ENCODE assay signal across 12 cellular contexts in the genomic region with DNA sequence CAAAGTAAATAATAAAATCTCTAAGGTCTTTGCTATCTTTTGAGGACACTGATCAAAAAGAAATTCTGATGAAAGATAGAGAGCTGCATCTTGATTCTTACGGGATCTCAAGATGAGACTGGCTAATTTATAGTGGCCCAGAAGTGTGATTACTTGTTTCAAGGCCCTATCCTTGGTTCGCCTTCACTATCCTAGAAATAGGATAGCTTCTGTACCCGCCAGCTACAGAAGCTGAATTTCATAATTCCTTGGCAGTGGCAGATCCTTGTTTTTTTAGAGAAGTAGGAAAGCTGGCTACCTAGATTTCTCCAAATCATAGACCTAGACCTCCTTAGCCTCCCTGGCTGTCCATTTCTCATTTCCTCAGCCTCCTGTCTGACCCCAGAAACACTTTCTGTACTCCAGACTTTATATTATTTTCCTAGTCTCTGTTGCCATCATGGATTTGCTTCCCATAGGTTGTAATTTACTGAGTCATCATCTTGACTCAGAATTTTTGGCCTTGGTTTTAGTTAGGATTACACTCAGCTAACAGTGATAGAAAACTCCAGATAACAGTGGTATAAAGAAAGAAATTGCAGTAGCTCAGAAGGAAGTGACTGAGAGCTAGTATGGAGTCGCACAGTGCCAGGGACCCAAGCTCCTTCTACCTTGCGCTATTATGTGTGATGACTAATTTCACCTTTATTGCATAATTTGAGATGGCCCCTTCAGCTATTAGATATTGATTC. TPM values are rescaled to one million over a fixed set of nuclear protein-coding genes. Genes with fewer than 3 reads are reported as not detected.
DNase-seq lines count a peak whose midpoint lies in the region; ATAC-seq and TF ChIP-seq lines count a peak whose summit lies in the region.
"Had no signal": no experiment of that assay in that cellular context is flagged by ENCODE, and none has a peak within 500 bp of the region (broad histone marks: within the 10 kb centered on the region; RNA-seq: fewer than 3 reads in every experiment).

No MANE protein-coding gene starts in this region.

- H3K9me3 ChIP-seq in Panc1 (ENCODE audit: control insufficient read depth, insufficient read depth, low read depth, low read length): no peaks in the 10 kb centered on the region
- H3K9me3 ChIP-seq in Peyer's patch: no peaks in the 10 kb centered on the region
- H3K9me3 ChIP-seq in effector memory CD4-positive, alpha-beta T cell (ENCODE audit: control insufficient read depth, low read length): no peaks in the 10 kb centered on the region

- CTCF ChIA-PET in Panc1 (lab: Charles Lee): no interaction called here

- peak; percentile 76 for DNase-seq in ELR (ENCODE audit: low read depth)
- DNase-seq in Panc1 (ENCODE audit: low read depth, low spot score): no peak
- peak; percentile 28 for DNase-seq in fibroblast of gingiva (ENCODE audit: low read depth)
- peak; percentile 65 for DNase-seq in renal cortical epithelial cell (ENCODE audit: low read depth)
- DNase-seq in Peyer's patch: no peak
- DNase-seq in ecto neural progenitor cell (ENCODE audit: low spot score): no peak
- DNase-seq in effector memory CD4-positive, alpha-beta T cell: no peak
- DNase-seq in NCI-H1436 (lab: John Stamatoyannopoulos, UW): no peak
- DNase-seq: NCI-H187, SHP77 had no signal

- H3K4me1 ChIP-seq in Panc1 (ENCODE audit: control insufficient read depth, insufficient read depth, low read length) (0 out of 2 replicates have a peak, but pooled peaks cover 4% of the 10 kb centered on the region), Peyer's patch (peaks cover 0 to 17% (median 7%) of the 10 kb centered on the region in 4 donors)
- peaks cover 6% of the 10 kb centered on the region for H3K4me1 ChIP-seq in effector memory CD4-positive, alpha-beta T cell (ENCODE audit: control insufficient read depth, insufficient read depth, low read length, poor library complexity, severe bottlenecking)

- TF ChIP-seq POLR2A in Peyer's patch (IDR thresholded peaks at IDR 0.05): no peak

- in situ Hi-C loops in Panc1 (cut with HindIII; ENCODE audit: low pct_unique_long_range_greater_than_20kb, low sequenced_read_pairs): no loop called here

- POLR2A ChIA-PET in Panc1 (lab: Charles Lee): no interaction called here

- intact Hi-C loops in Panc1 (cut with micrococcal nuclease; ENCODE audit: unreplicated experiment): no loop called here

- TF ChIP-seq CTCF in Panc1 (IDR thresholded peaks at IDR 0.05) (no peak), Peyer's patch (IDR thresholded peaks at IDR 0.05) (no peak)

- H3K36me3 ChIP-seq in Panc1 (ENCODE audit: control insufficient read depth, insufficient read depth, low read length) (no peaks in the 10 kb centered on the region), Peyer's patch (no peaks in the 10 kb centered on the region)
- H3K36me3 ChIP-seq in effector memory CD4-positive, alpha-beta T cell (ENCODE audit: control insufficient read depth, insufficient read depth, low read length): no peaks in the 10 kb centered on the region

- no peak overlapping the region for H3K27ac ChIP-seq in Panc1 (ENCODE audit: low read length)
- peak overlapping the region in 1 of 4 donors; percentile 8 for H3K27ac ChIP-seq in Peyer's patch
- no peak overlapping the region for H3K27ac ChIP-seq in effector memory CD4-positive, alpha-beta T cell (ENCODE audit: insufficient read depth, low read length, poor library complexity, severe bottlenecking)

- BruUV-seq in Panc1 (replicated peaks; lab: Mats Ljungman, UMichigan): no TSS peak

- H3K27me3 ChIP-seq in Panc1 (ENCODE audit: control insufficient read depth, insufficient read depth, low read length) (no peaks in the 10 kb centered on the region), Peyer's patch (no peaks in the 10 kb centered on the region)
- no peaks in the 10 kb centered on the region for H3K27me3 ChIP-seq in effector memory CD4-positive, alpha-beta T cell (replicated peaks; ENCODE audit: control insufficient read depth, insufficient read depth, low read length, poor library complexity, severe bottlenecking)

- ATAC-seq in Panc1: peak; percentile 53; the same call in 1 of the 2 replicates
- ATAC-seq: left lobe of liver had no signal

- H3K4me3 ChIP-seq in Panc1 (ENCODE audit: low read depth in 2 of 2, low read length in 2 of 2) (no peak overlapping the region), Peyer's patch (no peak overlapping the region)
- H3K4me3 ChIP-seq in effector memory CD4-positive, alpha-beta T cell (ENCODE audit: insufficient read depth, low read depth, low read length, poor library complexity, severe bottlenecking): no peak overlapping the region
- H3K4me3 ChIP-seq: skin epidermis had no signal

RNA-seq across cellular contexts. Expression of gene PHF3, which starts 27.7 kb away (rescaled TPM):
- total RNA-seq in Panc1 (2021; ENCODE audit: unreplicated experiment) (40.0 TPM), renal cortical epithelial cell (36.5 and 78.4 TPM in 2 replicates), Peyer's patch (100 to 1,000 TPM in 1 of 4 donors, 10 to 100 TPM in 3; 62.1 to 150 (median 78.2) TPM)
- 12.4 TPM for polyA plus RNA-seq in Panc1 (2012; ENCODE audit: insufficient read length)

Comparison
In these comparisons a context has a peak if more than half of its experiments do, and no peak if none do; other contexts are left out.
1. DNase-seq: peak in ELR (single experiment), fibroblast of gingiva (single experiment) and renal cortical epithelial cell (single experiment); none in Panc1 (single experiment), Peyer's patch (0 of 3), ecto neural progenitor cell (single experiment), effector memory CD4-positive, alpha-beta T cell (0 of 3) and NCI-H1436 (single experiment).